27 cellular contexts compared by ENCODE assay signal in the genomic region with DNA sequence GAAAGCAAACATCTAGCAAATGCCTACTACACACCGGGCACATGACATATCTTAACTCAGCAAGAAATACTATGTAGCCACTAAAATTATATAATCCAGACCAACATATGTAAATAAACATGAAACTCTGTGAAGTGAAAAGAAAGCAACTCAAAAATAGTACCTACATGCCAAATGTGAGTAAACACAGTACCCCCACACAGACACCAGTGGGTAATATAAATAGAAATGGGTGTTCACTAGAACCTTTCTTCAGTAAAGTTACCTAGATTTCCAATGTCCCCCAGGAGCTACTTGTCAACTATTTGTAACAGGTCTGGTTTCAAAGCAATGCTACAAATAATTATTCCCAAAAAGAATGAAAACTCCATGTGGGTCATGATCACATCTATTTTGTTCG.
"Had no signal": no experiment of that assay in that cellular context is flagged by ENCODE, and none has a peak within 500 bp of the region (broad histone marks: within the 10 kb centered on the region; RNA-seq: fewer than 3 reads in every experiment).

No MANE protein-coding gene starts in this region.

- ATAC-seq: activated CD4-positive, alpha-beta T cell treated with anti-CD3 and anti-CD28 coated beads for 36 hours; activated CD4-positive, CD25-positive, alpha-beta regulatory T cell treated with anti-CD3 and anti-CD28 coated beads, Interleukin-2, amount 50 U/mL, for 24 hours; activated CD8-positive, alpha-beta T cell treated with anti-CD3 and anti-CD28 coated beads, Interleukin-2, amount 10 ng/mL, durations not matched to agents 7 days and 5 days; Panc1 had no signal

- H3K9me2 ChIP-seq: SK-N-SH had no signal

- H3K9ac ChIP-seq: SK-N-SH had no signal

- H3K4me3 Mint-ChIP-seq: activated CD4-positive, alpha-beta T cell treated with anti-CD3 and anti-CD28 coated beads for 36 hours; activated CD4-positive, alpha-beta T cell treated with anti-CD3 and anti-CD28 coated beads, Interleukin-2, amount 10 ng/mL, durations not matched to agents 7 days and 5 days; activated CD8-positive, alpha-beta T cell treated with anti-CD3 and anti-CD28 coated beads, Interleukin-2, amount 10 ng/mL, durations not matched to agents 7 days and 5 days; activated naive CD4-positive, alpha-beta T cell treated with anti-CD3 and anti-CD28 coated beads for 36 hours; activated naive CD8-positive, alpha-beta T cell treated with anti-CD3 and anti-CD28 coated beads for 36 hours; activated T-cell treated with anti-CD3 and anti-CD28 coated beads, Interleukin-2, amount 50 U/mL, for 24 hours had no signal

- H3K9me3 ChIP-seq: SJSA1, SK-N-SH had no signal

- DNase-seq: activated CD4-positive, alpha-beta T cell treated with anti-CD3 and anti-CD28 coated beads for 36 hours; activated CD4-positive, alpha-beta T cell treated with anti-CD3 and anti-CD28 coated beads, Interleukin-2, amount 10 ng/mL, durations not matched to agents 7 days and 5 days; activated CD8-positive, alpha-beta T cell treated with anti-CD3 and anti-CD28 coated beads, Interleukin-2, amount 10 ng/mL, durations not matched to agents 7 days and 5 days; activated gamma-delta T cell treated with Interleukin-2 at 50 U/mL for 16 hours; activated naive CD4-positive, alpha-beta T cell treated with anti-CD3 and anti-CD28 coated beads for 36 hours; activated naive CD8-positive, alpha-beta T cell treated with anti-CD3 and anti-CD28 coated beads for 36 hours; activated T-cell treated with anti-CD3 and anti-CD28 coated beads, Interleukin-2, amount 50 U/mL, for 24 hours; amniotic stem cell; aorta; brain microvascular endothelial cell; central memory CD4-positive, alpha-beta T cell; NCI-H1105; NCI-H1436; NCI-H1694; NCI-H1930; NCI-H2081 treated with DMSO at 0.1 percent for 48 hours; NCI-H226; NCI-H446 treated with DMSO at 0.1 percent for 48 hours; NCI-H524 treated with DMSO at 0.1 percent for 48 hours; RPMI8226; SHP77 treated with DMSO at 0.1 percent for 48 hours; SK-N-SH; T-helper 2 cell; T1000 had no signal

- H3K27me3 Mint-ChIP-seq: activated CD4-positive, alpha-beta T cell treated with anti-CD3 and anti-CD28 coated beads for 36 hours; activated CD4-positive, alpha-beta T cell treated with anti-CD3 and anti-CD28 coated beads, Interleukin-2, amount 10 ng/mL, durations not matched to agents 7 days and 5 days; activated naive CD8-positive, alpha-beta T cell treated with anti-CD3 and anti-CD28 coated beads for 36 hours; activated T-cell treated with anti-CD3 and anti-CD28 coated beads, Interleukin-2, amount 50 U/mL, for 24 hours had no signal

- H3K27ac Mint-ChIP-seq: activated CD4-positive, alpha-beta T cell treated with anti-CD3 and anti-CD28 coated beads for 36 hours; activated CD4-positive, alpha-beta T cell treated with anti-CD3 and anti-CD28 coated beads, Interleukin-2, amount 10 ng/mL, durations not matched to agents 7 days and 5 days; activated CD8-positive, alpha-beta T cell treated with anti-CD3 and anti-CD28 coated beads, Interleukin-2, amount 10 ng/mL, durations not matched to agents 7 days and 5 days; activated naive CD4-positive, alpha-beta T cell treated with anti-CD3 and anti-CD28 coated beads for 36 hours; activated naive CD8-positive, alpha-beta T cell treated with anti-CD3 and anti-CD28 coated beads for 36 hours; activated T-cell treated with anti-CD3 and anti-CD28 coated beads, Interleukin-2, amount 50 U/mL, for 24 hours had no signal

- H3K9me3 Mint-ChIP-seq: activated CD4-positive, alpha-beta T cell treated with anti-CD3 and anti-CD28 coated beads, Interleukin-2, amount 10 ng/mL, durations not matched to agents 7 days and 5 days; activated naive CD4-positive, alpha-beta T cell treated with anti-CD3 and anti-CD28 coated beads for 36 hours; activated naive CD8-positive, alpha-beta T cell treated with anti-CD3 and anti-CD28 coated beads for 36 hours; activated T-cell treated with anti-CD3 and anti-CD28 coated beads, Interleukin-2, amount 50 U/mL, for 24 hours had no signal

- H3K4me3 ChIP-seq: SJSA1 had no signal

- H3K4me2 ChIP-seq: SK-N-SH had no signal

- H3K27ac ChIP-seq: brain microvascular endothelial cell, SJSA1 had no signal

- H3K27me3 ChIP-seq: brain microvascular endothelial cell, SJSA1 had no signal

- H3K36me3 ChIP-seq: brain microvascular endothelial cell, SJSA1 had no signal
